14 cellular contexts compared by ENCODE assay signal in genomic region chr2:70127920-70128444, GRCh38. TPM values are rescaled to one million over a fixed set of nuclear protein-coding genes. Genes with fewer than 3 reads are reported as not detected.
A peak's percentile ranks its signal among the peaks of the same experiment; 100 is the strongest.
DNase-seq lines count a peak whose midpoint lies in the region; ATAC-seq and TF ChIP-seq lines count a peak whose summit lies in the region.
"Had no signal": no experiment of that assay in that cellular context is flagged by ENCODE, and none has a peak within 500 bp of the region (broad histone marks: within the 10 kb centered on the region; RNA-seq: fewer than 3 reads in every experiment).

No MANE protein-coding gene starts in this region.

- CTCF ChIA-PET in OCI-LY7 (lab: Charles Lee; ENCODE audit: unreplicated experiment), result no interaction called here

- no peaks in the 10 kb centered on the region for H4K20me1 ChIP-seq in OCI-LY7 (ENCODE audit: insufficient read depth, low read length)

- peak overlapping the region; percentile 53; the same call in 1 of the 2 replicates for H2AFZ ChIP-seq in OCI-LY7 (ENCODE audit: low read length)

- H3K4me1 ChIP-seq in heart right ventricle, result peaks cover 18 to 67% (median 56%) of the 10 kb centered on the region in 9 donors
- peaks cover 86% of the 10 kb centered on the region for H3K4me1 ChIP-seq in OCI-LY7 (ENCODE audit: insufficient read depth, low read length, poor library complexity, severe bottlenecking)
- peaks cover 56 to 76% of the 10 kb centered on the region in 2 donors for H3K4me1 ChIP-seq in thyroid gland

- peaks cover 22% of the 10 kb centered on the region; the same call in 1 of the 2 replicates for H3K79me2 ChIP-seq in OCI-LY7 (ENCODE audit: insufficient read depth, low read depth, low read length)

- H3K27me3 ChIP-seq in heart right ventricle (no peaks in the 10 kb centered on the region), thyroid gland (no peaks in the 10 kb centered on the region)
- H3K27me3 ChIP-seq: ovary, stomach had no signal

- peaks cover 0 to 5% (median 0%) of the 10 kb centered on the region in 5 experiments for H3K9me3 Mint-ChIP-seq in brain

- ATAC-seq in heart right ventricle, result no peak
- ATAC-seq in Right ventricle myocardium superior (ENCODE audit: poor library complexity), result no peak
- ATAC-seq in HG03439 (IDR thresholded peaks at IDR 0.05; ENCODE audit: unreplicated experiment), result no peak
- ATAC-seq: left colon had no signal

- TF ChIP-seq CTCF in heart right ventricle (IDR thresholded peaks at IDR 0.05), result no peak
- TF ChIP-seq CTCF in OCI-LY7 (conservative IDR thresholded peaks at IDR 0.05; ENCODE audit: low read length), result no peak
- no peak for TF ChIP-seq CTCF in brain (conservative IDR thresholded peaks at IDR 0.05)
- no peak for TF ChIP-seq CTCF in thyroid gland (IDR thresholded peaks at IDR 0.05)

- peak overlapping the region; percentile 64 for H3K4me2 ChIP-seq in OCI-LY7 (ENCODE audit: low read length)

- peaks cover 6% of the 10 kb centered on the region for H3K27me3 Mint-ChIP-seq in brain

- H3K4me3 Mint-ChIP-seq in brain, result peak overlapping the region in 1 of 5 experiments; percentile 20

- POLR2A ChIA-PET in OCI-LY7 (lab: Charles Lee), result interaction anchor here (0.6 to 3.2 kb wide), 11 partner anchors 12 to 205 kb away, joined by 3 to 24 read pairs (median 5); partner anchors contain the start of gene SNRPG

- H3K9me3 ChIP-seq in heart right ventricle (no peaks in the 10 kb centered on the region), OCI-LY7 (ENCODE audit: low read length) (no peaks in the 10 kb centered on the region), thyroid gland (no peaks in the 10 kb centered on the region)
- H3K9me3 ChIP-seq: ovary, stomach had no signal

- H3K4me1 Mint-ChIP-seq in brain, result peaks cover 76% of the 10 kb centered on the region

- no peaks in the 10 kb centered on the region for H3K36me3 Mint-ChIP-seq in brain

- WGBS in heart right ventricle, 2 donors, result 38 to 51% methylated on average over 1 of the region's 1 CpG
- 29 to 39% methylated on average over 1 of the region's 1 CpG for WGBS in thyroid gland, 2 donors

- DNase-seq in heart right ventricle, result no peak
- no peak for DNase-seq in Right ventricle myocardium superior
- peak; percentile 61 for DNase-seq in OCI-LY7 (ENCODE audit: low spot score)
- DNase-seq in thyroid gland, result no peak
- DNase-seq in effector CD8-positive, alpha-beta T cell (lab: John Stamatoyannopoulos, UW), result no peak
- no peak for DNase-seq in NCI-H2227 (lab: John Stamatoyannopoulos, UW; ENCODE audit: unreplicated experiment)
- DNase-seq: GDM1; left colon; NCI-H526 treated with DMSO at 0.1 percent for 48 hours; stimulated activated CD4-positive, alpha-beta T cell treated with anti-CD3 and anti-CD28 coated beads, Interleukin-2, amount 100 ng/mL, for 24 hours; stomach had no signal

- intact Hi-C loops in heart right ventricle (cut with DNase I), result no loop called here
- intact Hi-C loops in Right ventricle myocardium superior (cut with DNase I), result no loop called here
- intact Hi-C loops in OCI-LY7 (cut with micrococcal nuclease; ENCODE audit: unreplicated experiment), result loop anchor here (10.0 kb wide), 2 partner anchors 937 to 1363 kb away; partner anchors contain the start of gene NAGK
- intact Hi-C loops in thyroid gland (cut with DNase I), result no loop called here

- no TSS peak for BruUV-seq in OCI-LY7 (replicated peaks; lab: Mats Ljungman, UMichigan)

- no peaks in the 10 kb centered on the region for H3K9me2 ChIP-seq in OCI-LY7 (ENCODE audit: insufficient read depth, low read length)

- H3K4me3 ChIP-seq in heart right ventricle (no peak overlapping the region), OCI-LY7 (ENCODE audit: low read depth, low read length, poor library complexity, severe bottlenecking) (peak overlapping the region; percentile 39), thyroid gland (replicated peaks in 1 of 3) (no peak overlapping the region)
- H3K4me3 ChIP-seq: ovary, stomach had no signal

- H3K36me3 ChIP-seq in heart right ventricle, result no peaks in the 10 kb centered on the region
- no peaks in the 10 kb centered on the region for H3K36me3 ChIP-seq in OCI-LY7 (ENCODE audit: insufficient read depth, low read length)
- no peaks in the 10 kb centered on the region for H3K36me3 ChIP-seq in thyroid gland
- H3K36me3 ChIP-seq: ovary, stomach had no signal

- H3K27ac Mint-ChIP-seq in brain, result peak overlapping the region in 4 of 5 experiments; percentile 40 to 78 (median 67)

- TF ChIP-seq POLR2A in thyroid gland (IDR thresholded peaks at IDR 0.05), result no peak

- H3K27ac ChIP-seq in heart right ventricle (peak overlapping the region in 7 of 10 donors; percentile 2 to 46 (median 21)), OCI-LY7 (ENCODE audit: low read depth, low read length, poor library complexity, severe bottlenecking) (peak overlapping the region; percentile 83), thyroid gland (peak overlapping the region; percentile 56 to 62 (median 60))
- H3K27ac ChIP-seq: ovary, stomach had no signal

RNA-seq across cellular contexts. Expression of gene PCBP1, which starts 40.7 kb away (rescaled TPM):
- total RNA-seq in heart right ventricle, result 100 to 1,000 TPM; 197 to 275 (median 219) TPM
- polyA plus RNA-seq in heart right ventricle, result 100 to 1,000 TPM; 237 to 288 TPM
- total RNA-seq in Right ventricle myocardium superior, result 201 TPM
- 54.8 and 58.2 TPM in 2 replicates for total RNA-seq in OCI-LY7 (2014; rRNA removed; shearing (Covaris generic))
- total RNA-seq in OCI-LY7 (2022), result 393 and 423 TPM in 2 replicates
- 363 TPM for polyA plus RNA-seq in brain (ENCODE audit: insufficient read depth, low read depth, low replicate concordance)
- total RNA-seq in thyroid gland, result 100 to 1,000 TPM; 165 to 215 (median 195) TPM

Comparison
In these comparisons a context has a peak if more than half of its experiments do, and no peak if none do; other contexts are left out.
1. H3K27ac ChIP-seq: peak in every context shown above with its lines; median percentile 83 in OCI-LY7; 60 in thyroid gland; 21 in heart right ventricle.